Comparison of ENCODE assay signal across 1 cellular context in the genomic region with DNA sequence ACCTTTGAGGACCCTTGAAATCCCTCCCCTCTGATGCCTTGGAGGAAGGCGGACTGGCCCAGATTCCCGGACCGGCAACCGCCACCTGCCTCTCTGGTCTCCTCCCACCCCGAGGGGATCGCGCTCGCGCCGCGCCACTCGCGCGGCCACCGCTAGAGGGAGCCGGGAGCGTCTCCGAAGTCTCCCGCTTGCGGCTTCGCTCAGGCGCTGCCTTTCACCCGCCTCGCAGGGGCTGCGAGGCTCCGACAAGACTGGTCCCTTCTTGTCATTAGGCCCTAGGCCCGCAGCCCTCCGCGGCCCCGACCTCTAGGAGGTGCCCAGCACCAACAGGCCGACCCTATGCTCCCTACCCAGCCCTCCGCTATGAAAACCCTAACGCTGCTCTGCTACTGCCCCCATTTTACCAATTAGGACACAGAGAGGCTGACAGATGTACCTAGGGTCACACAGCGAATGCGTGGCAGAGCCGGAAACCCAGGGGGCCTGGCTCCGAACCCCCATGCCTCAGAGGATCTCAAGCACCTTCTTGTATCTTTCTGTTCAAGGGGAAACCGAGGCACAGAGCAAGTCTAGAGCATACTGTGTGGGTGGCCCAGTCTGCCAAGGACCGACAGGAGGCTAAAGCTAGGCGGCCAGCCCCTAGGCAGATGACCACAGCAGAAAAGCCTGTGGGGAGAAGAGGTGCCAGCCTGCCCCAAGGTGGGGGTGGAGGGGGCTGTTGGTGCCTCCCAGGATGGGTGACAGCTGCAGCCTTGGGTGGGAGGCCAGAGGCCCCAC.
TF ChIP-seq lines count a peak whose summit lies in the region.

No MANE protein-coding gene starts in this region.

TF ChIP-seq in HepG2, 621 proteins besides CTCF, POLR2A, EP300 and RAD21 (continued from another document):
- TF ChIP-seq EEA1 (CRISPR knock-in tag; IDR thresholded peaks at IDR 0.05; ENCODE audit: borderline replicate concordance) (0 out of 2 replicates have a peak, but pooled peaks have one; percentile 21), ZNF557 (CRISPR knock-in tag; IDR thresholded peaks at IDR 0.05) (no peak), ZNF501 (CRISPR knock-in tag; IDR thresholded peaks at IDR 0.05) (peak; percentile 27; the same call in 1 of the 2 replicates), ZNF891 (CRISPR knock-in tag; IDR thresholded peaks at IDR 0.05) (0 out of 2 replicates have a peak, but pooled peaks have one; percentile 42), SALL1 (CRISPR knock-in tag; IDR thresholded peaks at IDR 0.05) (peak; percentile 35; the same call in 1 of the 2 replicates), MAF1 (CRISPR knock-in tag; IDR thresholded peaks at IDR 0.05; ENCODE audit: borderline replicate concordance) (no peak), XRCC5 (optimal IDR thresholded peaks at IDR 0.05; ENCODE audit: low read length) (peak; percentile 92), U2AF1 (optimal IDR thresholded peaks at IDR 0.05; ENCODE audit: low read depth, low read length) (peak; percentile 59), ZFP62 (CRISPR knock-in tag; IDR thresholded peaks at IDR 0.05) (no peak), BORCS8-MEF2B (CRISPR knock-in tag; IDR thresholded peaks at IDR 0.05) (peak; percentile 18; the same call in 1 of the 2 replicates), KDM2A (CRISPR knock-in tag; IDR thresholded peaks at IDR 0.05; ENCODE audit: borderline replicate concordance, low read depth) (peak; percentile 85), ZNF768 (CRISPR knock-in tag; IDR thresholded peaks at IDR 0.05) (peak; percentile 99), ZSCAN9 (CRISPR knock-in tag; IDR thresholded peaks at IDR 0.05; ENCODE audit: borderline replicate concordance) (no peak)
- TF ChIP-seq, protein P1, sequence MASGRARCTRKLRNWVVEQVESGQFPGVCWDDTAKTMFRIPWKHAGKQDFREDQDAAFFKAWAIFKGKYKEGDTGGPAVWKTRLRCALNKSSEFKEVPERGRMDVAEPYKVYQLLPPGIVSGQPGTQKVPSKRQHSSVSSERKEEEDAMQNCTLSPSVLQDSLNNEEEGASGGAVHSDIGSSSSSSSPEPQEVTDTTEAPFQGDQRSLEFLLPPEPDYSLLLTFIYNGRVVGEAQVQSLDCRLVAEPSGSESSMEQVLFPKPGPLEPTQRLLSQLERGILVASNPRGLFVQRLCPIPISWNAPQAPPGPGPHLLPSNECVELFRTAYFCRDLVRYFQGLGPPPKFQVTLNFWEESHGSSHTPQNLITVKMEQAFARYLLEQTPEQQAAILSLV (CRISPR knock-in tag; IDR thresholded peaks at IDR 0.05; ENCODE audit: borderline replicate concordance), result 0 out of 2 replicates have a peak, but pooled peaks have one; percentile 21
- TF ChIP-seq, protein P2, sequence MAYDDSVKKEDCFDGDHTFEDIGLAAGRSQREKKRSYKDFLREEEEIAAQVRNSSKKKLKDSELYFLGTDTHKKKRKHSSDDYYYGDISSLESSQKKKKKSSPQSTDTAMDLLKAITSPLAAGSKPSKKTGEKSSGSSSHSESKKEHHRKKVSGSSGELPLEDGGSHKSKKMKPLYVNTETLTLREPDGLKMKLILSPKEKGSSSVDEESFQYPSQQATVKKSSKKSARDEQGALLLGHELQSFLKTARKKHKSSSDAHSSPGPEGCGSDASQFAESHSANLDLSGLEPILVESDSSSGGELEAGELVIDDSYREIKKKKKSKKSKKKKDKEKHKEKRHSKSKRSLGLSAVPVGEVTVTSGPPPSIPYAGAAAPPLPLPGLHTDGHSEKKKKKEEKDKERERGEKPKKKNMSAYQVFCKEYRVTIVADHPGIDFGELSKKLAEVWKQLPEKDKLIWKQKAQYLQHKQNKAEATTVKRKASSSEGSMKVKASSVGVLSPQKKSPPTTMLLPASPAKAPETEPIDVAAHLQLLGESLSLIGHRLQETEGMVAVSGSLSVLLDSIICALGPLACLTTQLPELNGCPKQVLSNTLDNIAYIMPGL (CRISPR knock-in tag; IDR thresholded peaks at IDR 0.05; ENCODE audit: borderline replicate concordance in 1 of 2, low read depth in 1 of 2), result peak; percentile 63 to 70; a peak in 3 of 4 replicates
- TF ChIP-seq, protein P3, sequence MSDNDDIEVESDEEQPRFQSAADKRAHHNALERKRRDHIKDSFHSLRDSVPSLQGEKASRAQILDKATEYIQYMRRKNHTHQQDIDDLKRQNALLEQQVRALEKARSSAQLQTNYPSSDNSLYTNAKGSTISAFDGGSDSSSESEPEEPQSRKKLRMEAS (IDR thresholded peaks at IDR 0.05), result peak; percentile 20; the same call in 1 of the 2 replicates
- TF ChIP-seq, protein P4, sequence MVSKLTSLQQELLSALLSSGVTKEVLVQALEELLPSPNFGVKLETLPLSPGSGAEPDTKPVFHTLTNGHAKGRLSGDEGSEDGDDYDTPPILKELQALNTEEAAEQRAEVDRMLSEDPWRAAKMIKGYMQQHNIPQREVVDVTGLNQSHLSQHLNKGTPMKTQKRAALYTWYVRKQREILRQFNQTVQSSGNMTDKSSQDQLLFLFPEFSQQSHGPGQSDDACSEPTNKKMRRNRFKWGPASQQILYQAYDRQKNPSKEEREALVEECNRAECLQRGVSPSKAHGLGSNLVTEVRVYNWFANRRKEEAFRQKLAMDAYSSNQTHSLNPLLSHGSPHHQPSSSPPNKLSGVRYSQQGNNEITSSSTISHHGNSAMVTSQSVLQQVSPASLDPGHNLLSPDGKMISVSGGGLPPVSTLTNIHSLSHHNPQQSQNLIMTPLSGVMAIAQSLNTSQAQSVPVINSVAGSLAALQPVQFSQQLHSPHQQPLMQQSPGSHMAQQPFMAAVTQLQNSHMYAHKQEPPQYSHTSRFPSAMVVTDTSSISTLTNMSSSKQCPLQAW (CRISPR knock-in tag; IDR thresholded peaks at IDR 0.05), result no peak
- TF ChIP-seq, protein P5, sequence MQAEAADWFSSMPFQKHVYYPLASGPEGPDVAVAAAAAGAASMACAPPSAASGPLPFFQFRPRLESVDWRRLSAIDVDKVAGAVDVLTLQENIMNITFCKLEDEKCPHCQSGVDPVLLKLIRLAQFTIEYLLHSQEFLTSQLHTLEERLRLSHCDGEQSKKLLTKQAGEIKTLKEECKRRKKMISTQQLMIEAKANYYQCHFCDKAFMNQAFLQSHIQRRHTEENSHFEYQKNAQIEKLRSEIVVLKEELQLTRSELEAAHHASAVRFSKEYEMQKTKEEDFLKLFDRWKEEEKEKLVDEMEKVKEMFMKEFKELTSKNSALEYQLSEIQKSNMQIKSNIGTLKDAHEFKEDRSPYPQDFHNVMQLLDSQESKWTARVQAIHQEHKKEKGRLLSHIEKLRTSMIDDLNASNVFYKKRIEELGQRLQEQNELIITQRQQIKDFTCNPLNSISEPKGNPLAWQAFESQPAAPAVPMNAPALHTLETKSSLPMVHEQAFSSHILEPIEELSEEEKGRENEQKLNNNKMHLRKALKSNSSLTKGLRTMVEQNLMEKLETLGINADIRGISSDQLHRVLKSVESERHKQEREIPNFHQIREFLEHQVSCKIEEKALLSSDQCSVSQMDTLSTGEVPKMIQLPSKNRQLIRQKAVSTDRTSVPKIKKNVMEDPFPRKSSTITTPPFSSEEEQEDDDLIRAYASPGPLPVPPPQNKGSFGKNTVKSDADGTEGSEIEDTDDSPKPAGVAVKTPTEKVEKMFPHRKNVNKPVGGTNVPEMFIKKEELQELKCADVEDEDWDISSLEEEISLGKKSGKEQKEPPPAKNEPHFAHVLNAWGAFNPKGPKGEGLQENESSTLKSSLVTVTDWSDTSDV (CRISPR knock-in tag; IDR thresholded peaks at IDR 0.05), result 0 out of 2 replicates have a peak, but pooled peaks have one; percentile 61
- TF ChIP-seq, protein P6, sequence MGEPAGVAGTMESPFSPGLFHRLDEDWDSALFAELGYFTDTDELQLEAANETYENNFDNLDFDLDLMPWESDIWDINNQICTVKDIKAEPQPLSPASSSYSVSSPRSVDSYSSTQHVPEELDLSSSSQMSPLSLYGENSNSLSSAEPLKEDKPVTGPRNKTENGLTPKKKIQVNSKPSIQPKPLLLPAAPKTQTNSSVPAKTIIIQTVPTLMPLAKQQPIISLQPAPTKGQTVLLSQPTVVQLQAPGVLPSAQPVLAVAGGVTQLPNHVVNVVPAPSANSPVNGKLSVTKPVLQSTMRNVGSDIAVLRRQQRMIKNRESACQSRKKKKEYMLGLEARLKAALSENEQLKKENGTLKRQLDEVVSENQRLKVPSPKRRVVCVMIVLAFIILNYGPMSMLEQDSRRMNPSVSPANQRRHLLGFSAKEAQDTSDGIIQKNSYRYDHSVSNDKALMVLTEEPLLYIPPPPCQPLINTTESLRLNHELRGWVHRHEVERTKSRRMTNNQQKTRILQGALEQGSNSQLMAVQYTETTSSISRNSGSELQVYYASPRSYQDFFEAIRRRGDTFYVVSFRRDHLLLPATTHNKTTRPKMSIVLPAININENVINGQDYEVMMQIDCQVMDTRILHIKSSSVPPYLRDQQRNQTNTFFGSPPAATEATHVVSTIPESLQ (CRISPR knock-in tag; conservative IDR thresholded peaks at IDR 0.05), result no peak
